29 cellular contexts compared by ENCODE assay signal in genomic region chr7:156046031-156046560, GRCh38.
"Had no signal": no experiment of that assay in that cellular context is flagged by ENCODE, and none has a peak within 500 bp of the region (broad histone marks: within the 10 kb centered on the region; RNA-seq: fewer than 3 reads in every experiment).

No MANE protein-coding gene starts in this region.

- ATAC-seq: esophagus mucosa, gastrocnemius medialis, heart right ventricle, left cardiac atrium, left lung, left ventricle myocardium superior, mucosa of descending colon had no signal

- H3K4me3 Mint-ChIP-seq: memory B cell, mesothelial cell of epicardium had no signal

- H3K9me3 ChIP-seq: esophagus squamous epithelium, gastrocnemius medialis, mucosa of descending colon had no signal

- H3K4me3 ChIP-seq: coronary artery, dorsolateral prefrontal cortex, esophagus squamous epithelium, gastrocnemius medialis, heart right ventricle, left lung, lung, mucosa of descending colon had no signal

- H3K36me3 Mint-ChIP-seq: memory B cell, mesothelial cell of epicardium had no signal

- H3K4me1 ChIP-seq: esophagus squamous epithelium, gastrocnemius medialis, heart right ventricle, left lung had no signal

- H3K36me3 ChIP-seq: esophagus squamous epithelium, gastrocnemius medialis, heart right ventricle, left lung had no signal

- H3K27ac ChIP-seq: coronary artery, dorsolateral prefrontal cortex, epithelial cell of prostate, esophagus squamous epithelium, gastrocnemius medialis, heart right ventricle, left lung had no signal

- DNase-seq: dermis blood vessel endothelial cell; dorsolateral prefrontal cortex; effector CD4-positive, alpha-beta T cell; effector memory CD4-positive, alpha-beta T cell; erythroblast; esophagus squamous epithelium; foreskin fibroblast; foreskin melanocyte; gastrocnemius medialis; glutamatergic neuron; head of caudate nucleus; heart right ventricle; hippocampal formation; left cardiac atrium; left ventricle myocardium superior; mammary epithelial cell; mesendoderm; mucosa of descending colon had no signal

- H3K27ac Mint-ChIP-seq: memory B cell, mesothelial cell of epicardium had no signal

- FAIRE-seq: colon, endothelial cell of umbilical vein, islet of Langerhans, keratinocyte had no signal

- H3K4me1 Mint-ChIP-seq: memory B cell, mesothelial cell of epicardium had no signal

- H3K27me3 ChIP-seq: esophagus squamous epithelium, gastrocnemius medialis had no signal
